9 cellular contexts compared by ENCODE assay signal in the genomic region with DNA sequence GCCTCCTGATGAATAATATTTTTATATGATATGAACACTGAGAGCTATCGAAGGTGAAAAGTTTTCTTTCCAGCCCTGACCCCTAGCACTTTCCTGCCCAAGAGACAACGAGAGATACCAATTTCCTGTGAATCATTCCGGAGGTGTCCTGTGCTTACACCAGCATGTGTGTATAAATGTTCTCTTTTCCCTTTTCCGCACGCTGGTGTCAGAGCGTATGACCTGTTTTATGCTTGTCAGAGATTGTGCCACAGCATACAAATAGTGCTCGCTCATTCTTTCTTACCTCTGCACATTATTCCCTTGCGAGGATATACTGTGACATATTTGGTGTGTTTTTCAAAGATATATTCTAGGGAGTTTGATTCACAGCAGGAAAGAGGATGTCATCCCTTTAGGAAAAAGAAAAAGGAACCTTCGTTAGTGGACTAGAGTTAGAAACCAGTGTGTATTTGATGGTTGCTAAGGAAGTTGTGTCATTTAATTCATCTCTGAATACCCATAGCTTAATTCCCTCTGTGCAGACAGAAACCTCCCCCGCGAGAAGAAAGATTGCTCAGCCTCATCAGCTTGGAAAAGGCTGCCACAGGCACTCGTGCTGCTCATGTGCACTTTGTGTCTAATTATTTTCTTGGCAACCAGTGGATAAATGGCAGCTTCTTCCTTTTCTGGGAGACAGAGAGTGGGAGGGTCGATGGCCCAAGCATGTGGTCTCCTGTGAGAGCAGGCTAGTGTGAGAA. TPM values are rescaled to one million over a fixed set of nuclear protein-coding genes. Genes with fewer than 3 reads are reported as not detected.
DNase-seq lines count a peak whose midpoint lies in the region; ATAC-seq and TF ChIP-seq lines count a peak whose summit lies in the region.
"Had no signal": no experiment of that assay in that cellular context is flagged by ENCODE, and none has a peak within 500 bp of the region (broad histone marks: within the 10 kb centered on the region; RNA-seq: fewer than 3 reads in every experiment).

No MANE protein-coding gene starts in this region.

- no peaks in the 10 kb centered on the region for H3K27me3 Mint-ChIP-seq in neural crest cell (ENCODE audit: low read depth)

- in situ Hi-C loops in GM23248 (cut with MboI): no loop called here

- H3K27ac Mint-ChIP-seq in neural crest cell (ENCODE audit: unreplicated experiment): peak overlapping the region; percentile 68

- H3K9me3 Mint-ChIP-seq in neural crest cell: peaks cover 5% of the 10 kb centered on the region

- peak overlapping the region; percentile 80 for H3K9ac ChIP-seq in GM23248

- no peak for ATAC-seq in GM21360 (IDR thresholded peaks at IDR 0.05; ENCODE audit: unreplicated experiment)

- H3K36me3 ChIP-seq in GM23248 (ENCODE audit: low read depth): no peaks in the 10 kb centered on the region
- H3K36me3 ChIP-seq in esophagus (ENCODE audit: control insufficient read depth in 2 of 2, insufficient read depth in 2 of 2, low read length in 1 of 2): no peaks in the 10 kb centered on the region

- peak overlapping the region; percentile 33 for H3K4me2 ChIP-seq in GM23248 (ENCODE audit: unreplicated experiment)

- H3K9me2 ChIP-seq in GM23248 (ENCODE audit: insufficient read depth): no peaks in the 10 kb centered on the region

- H3K4me3 ChIP-seq in GM23248 (peak overlapping the region; percentile 34), esophagus (ENCODE audit: low read depth in 1 of 2, low read length in 2 of 2) (no peak overlapping the region)

- peak overlapping the region; percentile 94 for H3K27ac ChIP-seq in GM23248
- peak overlapping the region; percentile 47 to 62 for H3K27ac ChIP-seq in esophagus (ENCODE audit: low read depth in 2 of 2, low read length in 1 of 2)

- peaks cover 10% of the 10 kb centered on the region for H3K4me1 Mint-ChIP-seq in neural crest cell

- H3K79me2 ChIP-seq in GM23248 (ENCODE audit: insufficient read depth): no peaks in the 10 kb centered on the region

- peak overlapping the region; percentile 74 for H2AFZ ChIP-seq in GM23248

- H3K4me1 ChIP-seq in GM23248 (ENCODE audit: insufficient read depth) (peaks cover 55% of the 10 kb centered on the region), esophagus (ENCODE audit: control insufficient read depth in 2 of 2, insufficient read depth in 2 of 2, low read length in 1 of 2) (peaks cover 0 to 3% of the 10 kb centered on the region in 2 donors)

- no peak for TF ChIP-seq CTCF in neural crest cell (conservative IDR thresholded peaks at IDR 0.05)

- peaks cover 48% of the 10 kb centered on the region for H3F3A ChIP-seq in GM23248 (ENCODE audit: insufficient read depth)

- 4% methylated on average over 13 of the region's 13 CpGs for WGBS in GM23248 (ENCODE audit: low coverage in 1 of 2, low lambda C conversion rate in 2 of 2, missing lambda C conversion rate in 2 of 2), 2 experiments
- 30 to 38% methylated on average over 13 of the region's 13 CpGs for WGBS in esophagus, 2 donors

- H3K27me3 ChIP-seq in GM23248 (replicated peaks; ENCODE audit: insufficient read depth) (no peaks in the 10 kb centered on the region), esophagus (ENCODE audit: control insufficient read depth in 1 of 2, insufficient read depth in 2 of 2, low read length in 2 of 2) (no peaks in the 10 kb centered on the region)

- no peaks in the 10 kb centered on the region for H3K9me3 ChIP-seq in GM23248 (ENCODE audit: low read depth)
- H3K9me3 ChIP-seq in esophagus (ENCODE audit: control insufficient read depth in 2 of 2, insufficient read depth in 1 of 2, low read depth in 1 of 2, low read length in 1 of 2): no peaks in the 10 kb centered on the region

- peaks cover 14% of the 10 kb centered on the region for H3K36me3 Mint-ChIP-seq in neural crest cell (ENCODE audit: low read depth)

- DNase-seq in GM23248 (peak; percentile 91), RKO (ENCODE audit: low spot score) (peak; percentile 16), neural crest cell (ENCODE audit: low read depth, low spot score) (no peak), erythroblast (lab: John Stamatoyannopoulos, UW) (no peak), mesenteric fat pad (ENCODE audit: low spot score) (no peak), NK-92 (lab: John Stamatoyannopoulos, UW; ENCODE audit: unreplicated experiment) (no peak)

- no peak for TF ChIP-seq POLR2A in erythroblast (IDR thresholded peaks at IDR 0.05; ENCODE audit: low read length)

- no peaks in the 10 kb centered on the region for H4K20me1 ChIP-seq in GM23248 (ENCODE audit: insufficient read depth)

- H3K4me3 Mint-ChIP-seq in neural crest cell: no peak overlapping the region

RNA-seq across cellular contexts. Expression of gene CCIN, which starts 14.8 kb away (rescaled TPM):
- total RNA-seq in GM23248 (2014; rRNA removed; shearing (Covaris generic)): 0.51 and 2.8 TPM in 2 replicates
- polyA plus RNA-seq in GM23248 (2016; fragmentation: Nextera tagmentation; extraction: Ambion mirVana) (1.4 and 2.5 TPM in 2 replicates), esophagus (not detected)
- total RNA-seq in neural crest cell (not detected in 2 replicates), mesenteric fat pad (0.87 TPM)
- total RNA-seq: lower leg skin had no signal

RNA-seq across cellular contexts. Expression of gene GLIPR2, which starts 17.9 kb away (rescaled TPM):
- 27.5 and 32.9 TPM in 2 replicates for total RNA-seq in GM23248 (2014; rRNA removed; shearing (Covaris generic))
- 43.4 and 47.5 TPM in 2 replicates for polyA plus RNA-seq in GM23248 (2016; fragmentation: Nextera tagmentation; extraction: Ambion mirVana)
- 1 to 10 TPM; 3.7 to 8.0 TPM for polyA plus RNA-seq in esophagus
- 21.5 and 24.2 TPM in 2 replicates for total RNA-seq in neural crest cell
- total RNA-seq in mesenteric fat pad: 81.7 TPM

RNA-seq across cellular contexts. Expression of gene CLTA, which starts 36.3 kb away (rescaled TPM):
- 230 and 240 TPM in 2 replicates for total RNA-seq in GM23248 (2014; rRNA removed; shearing (Covaris generic))
- polyA plus RNA-seq in GM23248 (2016; fragmentation: Nextera tagmentation; extraction: Ambion mirVana) (218 and 229 TPM in 2 replicates), esophagus (100 to 1,000 TPM in 1 of 2 donors, 10 to 100 TPM in 1; 93.2 to 202 TPM)
- total RNA-seq in neural crest cell (222 and 224 TPM in 2 replicates), mesenteric fat pad (190 TPM)

Comparison
In these comparisons a context has a peak if more than half of its experiments do, and no peak if none do; other contexts are left out.
1. DNase-seq: peak in GM23248 (single experiment) and RKO (single experiment); none in neural crest cell (single experiment), erythroblast (0 of 2), mesenteric fat pad (single experiment) and NK-92 (single experiment).